In the genomic region with DNA sequence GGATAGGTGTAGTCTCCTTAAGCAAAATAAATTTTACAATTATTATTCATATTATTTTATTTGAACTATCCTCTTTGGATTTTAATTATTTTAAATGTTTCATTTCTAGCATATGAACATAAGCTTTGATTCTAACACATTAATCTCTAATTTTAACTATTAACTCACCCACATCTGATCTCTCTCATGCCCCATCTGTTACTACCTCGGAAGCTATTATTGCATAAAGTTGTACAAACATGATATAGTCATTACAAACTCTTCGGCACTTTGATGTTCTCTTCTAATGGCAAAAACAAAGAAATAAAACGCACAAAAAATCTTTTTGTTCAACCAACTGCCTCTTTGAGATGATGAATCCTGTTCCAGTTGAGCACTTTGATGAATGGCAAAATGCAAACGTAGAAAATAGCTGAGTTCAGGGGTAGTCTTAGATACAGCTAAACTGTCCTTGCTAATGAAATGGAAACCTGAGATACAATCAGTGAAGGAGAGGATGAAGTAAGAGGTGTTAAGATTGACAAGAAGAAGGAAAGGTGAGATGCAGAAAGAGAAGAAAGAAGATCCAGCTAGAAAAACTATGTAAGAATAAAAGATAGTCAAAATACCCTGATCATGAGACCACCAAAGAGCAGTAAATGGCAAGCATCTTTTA, we compare ENCODE assay signal across 25 cellular contexts. TPM values are rescaled to one million over a fixed set of nuclear protein-coding genes. Genes with fewer than 3 reads are reported as not detected.
DNase-seq lines count a peak whose midpoint lies in the region; ATAC-seq, FAIRE-seq and TF ChIP-seq lines count a peak whose summit lies in the region.
"Had no signal": no experiment of that assay in that cellular context is flagged by ENCODE, and none has a peak within 500 bp of the region (broad histone marks: within the 10 kb centered on the region; RNA-seq: fewer than 3 reads in every experiment).

No MANE protein-coding gene starts in this region.

- DNase-seq in NCI-H524 (lab: John Stamatoyannopoulos, UW) = peak; percentile 5 to 71
- no peak for DNase-seq in psoas muscle
- DNase-seq in iPS-NIHi11 (ENCODE audit: low spot score) = no peak
- DNase-seq in esophagus squamous epithelium (lab: John Stamatoyannopoulos, UW) = no peak
- DNase-seq in thyroid gland = no peak
- DNase-seq: ACHN; AML-193; BE2C; CD4-positive, alpha-beta T cell; CD8-positive, alpha-beta memory T cell; DMS 273 treated with DMSO at 0.1 percent for 48 hours; DMS53; DMS79 treated with DMSO at 0.1 percent for 48 hours; H9 had no signal

- H3K4me3 ChIP-seq in psoas muscle = no peak overlapping the region
- no peak overlapping the region for H3K4me3 ChIP-seq in esophagus squamous epithelium
- H3K4me3 ChIP-seq in thyroid gland (replicated peaks in 1 of 3) = no peak overlapping the region
- H3K4me3 ChIP-seq: A549; BLaER1 treated with 17β-estradiol and CSF1 and Interleukin-3, amounts not matched to agents 10 nM and 100 nM; GM12878; GM23338 had no signal

- H3K36me3 ChIP-seq in psoas muscle (ENCODE audit: insufficient read depth in 1 of 2, low read depth in 1 of 2) = no peaks in the 10 kb centered on the region
- H3K36me3 ChIP-seq in esophagus squamous epithelium = no peaks in the 10 kb centered on the region
- H3K36me3 ChIP-seq in thyroid gland = no peaks in the 10 kb centered on the region
- H3K36me3 ChIP-seq: BE2C; BLaER1 treated with 17β-estradiol and CSF1 and Interleukin-3, amounts not matched to agents 10 nM and 100 nM had no signal

- WGBS in psoas muscle, 3 donors = 45 to 74% (median 52%) methylated on average over 4 of the region's 4 CpGs
- WGBS in esophagus squamous epithelium, 2 donors = 81 to 87% methylated on average over 4 of the region's 4 CpGs
- WGBS in thyroid gland, 2 donors = 87 to 94% methylated on average over 4 of the region's 4 CpGs

- FAIRE-seq in A204.1 (lab: Jason Lieb, UNC) = peak; percentile 47
- FAIRE-seq in islet of Langerhans (lab: Jason Lieb, UNC) = peak; percentile 41
- FAIRE-seq: A549, D721Med, GM12878, GM18507 had no signal

- H3K27me3 ChIP-seq in psoas muscle (ENCODE audit: insufficient read depth in 3 of 3, low read length in 2 of 3) = no peaks in the 10 kb centered on the region
- no peaks in the 10 kb centered on the region for H3K27me3 ChIP-seq in esophagus squamous epithelium
- H3K27me3 ChIP-seq in thyroid gland = no peaks in the 10 kb centered on the region
- H3K27me3 ChIP-seq: BE2C; BLaER1 treated with 17β-estradiol and CSF1 and Interleukin-3, amounts not matched to agents 10 nM and 100 nM had no signal

- intact Hi-C loops in psoas muscle (cut with DNase I) (no loop called here), esophagus squamous epithelium (cut with DNase I) (no loop called here), thyroid gland (cut with DNase I) (no loop called here)

- no peak for TF ChIP-seq CTCF in psoas muscle (IDR thresholded peaks at IDR 0.05)
- TF ChIP-seq CTCF in esophagus squamous epithelium (IDR thresholded peaks at IDR 0.05) = no peak
- TF ChIP-seq CTCF in thyroid gland (IDR thresholded peaks at IDR 0.05) = no peak

- H3K27ac ChIP-seq in psoas muscle = no peak overlapping the region
- no peak overlapping the region for H3K27ac ChIP-seq in esophagus squamous epithelium
- no peak overlapping the region for H3K27ac ChIP-seq in thyroid gland
- H3K27ac ChIP-seq: 22Rv1; A549; BLaER1 treated with 17β-estradiol and CSF1 and Interleukin-3, amounts not matched to agents 10 nM and 100 nM had no signal

- ATAC-seq in psoas muscle = peak; percentile 53 to 71 (median 68)
- ATAC-seq in HG03025 (IDR thresholded peaks at IDR 0.05; ENCODE audit: low FRiP score, unreplicated experiment) = no peak
- ATAC-seq: A549, GM12878, GM23338, HCT116 had no signal

- peaks cover 3% of the 10 kb centered on the region for H3K4me1 ChIP-seq in psoas muscle
- H3K4me1 ChIP-seq in esophagus squamous epithelium = no peaks in the 10 kb centered on the region
- no peaks in the 10 kb centered on the region for H3K4me1 ChIP-seq in thyroid gland
- H3K4me1 ChIP-seq: BE2C; BLaER1 treated with 17β-estradiol and CSF1 and Interleukin-3, amounts not matched to agents 10 nM and 100 nM had no signal

- TF ChIP-seq POLR2A in esophagus squamous epithelium (IDR thresholded peaks at IDR 0.05) (no peak), thyroid gland (IDR thresholded peaks at IDR 0.05) (no peak)

- peaks cover 5% of the 10 kb centered on the region for H3K9me3 ChIP-seq in psoas muscle
- peaks cover 0 to 4% (median 0%) of the 10 kb centered on the region in 3 donors for H3K9me3 ChIP-seq in esophagus squamous epithelium
- H3K9me3 ChIP-seq in thyroid gland = no peaks in the 10 kb centered on the region
- H3K9me3 ChIP-seq: BE2C had no signal

RNA-seq across cellular contexts. Expression of a gene that starts 41.1 kb away (rescaled TPM):
- total RNA-seq in psoas muscle = 10 to 100 TPM; 55.4 to 73.7 (median 70.6) TPM
- 10 to 100 TPM; 30.1 to 88.4 (median 40.9) TPM for polyA plus RNA-seq in psoas muscle
- 10 to 100 TPM in 1 of 4 donors, 1 to 10 TPM in 3; 2.4 to 24.4 (median 6.6) TPM for total RNA-seq in esophagus squamous epithelium
- total RNA-seq in thyroid gland = 10 to 100 TPM; 11.4 to 53.8 (median 15.6) TPM

Comparison
In these comparisons a context has a peak if more than half of its experiments do, and no peak if none do; other contexts are left out.
1. DNase-seq: peak in NCI-H524 (2 of 2); none in psoas muscle (0 of 2), iPS-NIHi11 (single experiment), esophagus squamous epithelium (single experiment) and thyroid gland (0 of 2).